In genomic region chr5:142235870-142236672, GRCh38 we compare ENCODE assay signal across 1 cellular context.
TF ChIP-seq lines count a peak whose summit lies in the region.

No MANE protein-coding gene starts in this region.

TF ChIP-seq in endothelial cell of umbilical vein, 7 proteins besides CTCF, POLR2A, EP300 and RAD21:
- no peak for TF ChIP-seq POLR2AphosphoS5 (IDR thresholded peaks at IDR 0.05; ENCODE audit: insufficient read depth, low read depth, low read length)
- no peak for TF ChIP-seq FOS (IDR thresholded peaks at IDR 0.05; ENCODE audit: borderline replicate concordance, insufficient read depth, low read length)
- no peak for TF ChIP-seq JUN (IDR thresholded peaks at IDR 0.05; ENCODE audit: borderline replicate concordance, insufficient read depth, insufficient read length, low read depth)
- TF ChIP-seq EZH2 (IDR thresholded peaks at IDR 0.05; ENCODE audit: borderline replicate concordance, low read depth, low read length, severe bottlenecking) = no peak
- no peak for TF ChIP-seq GATA2 (IDR thresholded peaks at IDR 0.05; ENCODE audit: insufficient read depth, insufficient read length, low read depth, low read length)
- no peak for TF ChIP-seq MAX (IDR thresholded peaks at IDR 0.05; ENCODE audit: insufficient read depth, insufficient read length)
- TF ChIP-seq MYC (IDR thresholded peaks at IDR 0.05; ENCODE audit: low read depth, low read length) = no peak
